ENCODE assay signal across 2 cellular contexts in the genomic region with DNA sequence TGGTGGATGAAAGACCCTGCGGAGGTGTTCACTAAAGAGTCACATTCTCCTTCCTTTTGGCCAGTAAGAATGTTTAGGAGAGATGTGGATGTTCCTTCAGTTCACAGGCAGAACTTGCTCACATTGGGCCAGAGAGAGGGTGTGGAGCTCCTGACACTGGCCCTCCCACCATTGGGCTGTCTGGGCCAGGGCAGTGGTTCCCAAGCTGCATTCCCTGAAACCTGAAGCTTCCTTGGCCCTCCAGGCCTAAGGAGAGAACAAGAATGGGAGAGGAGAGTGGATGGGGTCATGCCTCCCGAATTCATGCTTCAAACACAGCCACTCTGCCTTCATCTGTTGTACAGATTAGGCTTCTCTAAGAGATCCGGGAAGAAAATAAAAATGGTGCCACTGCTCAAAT.
TF ChIP-seq lines count a peak whose summit lies in the region.

No MANE protein-coding gene starts in this region.

TF ChIP-seq in SK-N-SH, 30 proteins besides CTCF, POLR2A, EP300 and RAD21 (continued from another document):
- TF ChIP-seq MAX (IDR thresholded peaks at IDR 0.05; ENCODE audit: low read depth) (no peak), FOXJ3 (CRISPR knock-in tag; IDR thresholded peaks at IDR 0.05) (no peak), POLR2AphosphoS5 (IDR thresholded peaks at IDR 0.05; ENCODE audit: low read depth, low read length) (no peak)

TF ChIP-seq in SK-N-SH treated with all-trans-retinoic acid at 6 μM for 48 hours, 23 proteins besides CTCF, POLR2A, EP300 and RAD21 (continued from another document):
- TF ChIP-seq ZNF70 (CRISPR knock-in tag; IDR thresholded peaks at IDR 0.05) (no peak), POU6F1 (CRISPR knock-in tag; IDR thresholded peaks at IDR 0.05; ENCODE audit: borderline replicate concordance, low read depth) (no peak), ZFP3 (CRISPR knock-in tag; IDR thresholded peaks at IDR 0.05) (no peak)
